ENCODE assay signal across 11 cellular contexts in the genomic region with DNA sequence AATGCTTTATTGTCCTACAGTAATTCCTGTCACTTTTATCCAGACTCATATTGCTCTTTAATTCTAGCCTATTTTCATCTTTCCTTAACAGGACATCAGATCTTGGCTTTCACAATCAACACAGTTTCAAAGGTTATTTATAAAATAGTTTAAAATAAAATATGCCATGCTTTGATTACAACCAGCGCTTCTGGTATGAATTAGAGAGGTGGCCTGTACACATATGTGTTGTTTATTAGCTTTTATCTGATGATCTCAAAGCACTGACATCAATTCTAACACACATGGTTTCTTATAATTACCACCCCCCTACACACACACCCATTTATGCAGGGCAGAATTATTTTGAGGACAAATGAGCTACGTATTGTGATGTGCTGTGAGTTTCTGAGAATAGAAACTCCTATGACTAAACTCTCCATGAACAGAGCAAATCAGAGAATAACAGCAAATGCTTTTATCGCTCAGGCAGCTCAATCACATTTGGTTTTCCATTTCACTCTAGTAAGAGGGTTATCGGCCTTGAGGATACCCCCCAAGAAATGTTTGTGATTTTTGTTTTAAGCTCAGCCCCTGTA. TPM values are rescaled to one million over a fixed set of nuclear protein-coding genes. Genes with fewer than 3 reads are reported as not detected.
DNase-seq lines count a peak whose midpoint lies in the region; ATAC-seq and FAIRE-seq lines count a peak whose summit lies in the region.
"Had no signal": no experiment of that assay in that cellular context is flagged by ENCODE, and none has a peak within 500 bp of the region (broad histone marks: within the 10 kb centered on the region; RNA-seq: fewer than 3 reads in every experiment).

No MANE protein-coding gene starts in this region.

- H3K4me1 Mint-ChIP-seq in T-cell: peaks cover 99 to 100% (median 99%) of the 10 kb centered on the region in 3 donors
- peaks cover 69 to 99% (median 96%) of the 10 kb centered on the region in 4 donors for H3K4me1 Mint-ChIP-seq in naive thymus-derived CD8-positive, alpha-beta T cell

- H3K36me3 Mint-ChIP-seq in T-cell: peaks cover 55% of the 10 kb centered on the region
- peaks cover 8 to 86% (median 14%) of the 10 kb centered on the region in 3 donors for H3K36me3 Mint-ChIP-seq in naive thymus-derived CD8-positive, alpha-beta T cell

- H3K27ac Mint-ChIP-seq in T-cell: peak overlapping the region; percentile 81 to 97
- peak overlapping the region; percentile 63 to 97 (median 88) for H3K27ac Mint-ChIP-seq in naive thymus-derived CD8-positive, alpha-beta T cell

- peak; percentile 82 for FAIRE-seq in G401.6 (lab: Jason Lieb, UNC)
- FAIRE-seq: endometrium had no signal

- CTCF ChIA-PET in T-cell (lab: Charles Lee): interaction anchor here (0.5 to 2.3 kb wide), 12 partner anchors 8 to 280 kb away, joined by 3 to 13 read pairs (median 4); partner anchors contain the start of genes CD247 (in 2 of the 2) and POU2F1 (in 1 of the 2)

- H3K9me3 Mint-ChIP-seq in T-cell: no peaks in the 10 kb centered on the region
- no peaks in the 10 kb centered on the region for H3K9me3 Mint-ChIP-seq in naive thymus-derived CD8-positive, alpha-beta T cell

- H3K4me3 Mint-ChIP-seq in T-cell: peak overlapping the region; percentile 60 to 98 (median 68)
- peak overlapping the region; percentile 40 to 78 (median 67) for H3K4me3 Mint-ChIP-seq in naive thymus-derived CD8-positive, alpha-beta T cell

- no peaks in the 10 kb centered on the region for H3K27me3 Mint-ChIP-seq in T-cell
- H3K27me3 Mint-ChIP-seq in naive thymus-derived CD8-positive, alpha-beta T cell: peaks cover 0 to 2% (median 0%) of the 10 kb centered on the region in 5 donors

- peak; percentile 28 to 53 (median 40) for ATAC-seq in T-cell (replicated peaks in 1 of 4)
- ATAC-seq in naive thymus-derived CD8-positive, alpha-beta T cell: peak in 1 of 2 donors; percentile 17
- ATAC-seq in GM18907 (IDR thresholded peaks at IDR 0.05; ENCODE audit: unreplicated experiment): no peak

- POLR2A ChIA-PET in T-cell (lab: Charles Lee): interaction anchor here (0.6 to 1.4 kb wide), 7 partner anchors 8 to 54 kb away, joined by 3 to 11 read pairs (median 4); partner anchors contain the start of gene CD247 (in 1 of the 2)
- POLR2A ChIA-PET in naive thymus-derived CD8-positive, alpha-beta T cell (lab: Charles Lee): interaction anchor here (0.7 to 4.8 kb wide), 7 partner anchors 10 to 107 kb away, joined by 4 to 42 read pairs (median 5); partner anchors contain the start of gene CD247

- DNase-seq in GM19240 (ENCODE audit: insufficient read length, low spot score): peak; percentile 22
- DNase-seq in T-cell: no peak
- no peak for DNase-seq in naive thymus-derived CD8-positive, alpha-beta T cell
- no peak for DNase-seq in NCI-H2227 treated with DMSO at 0.1 percent for 48 hours (lab: John Stamatoyannopoulos, UW)
- DNase-seq in mucosa of gallbladder (ENCODE audit: low spot score): no peak
- DNase-seq: KBM-7, NCI-H2107 had no signal

RNA-seq across cellular contexts. Expression of gene CD247, which starts 18.0 kb away (rescaled TPM):
- total RNA-seq in T-cell (100 to 1,000 TPM; 324 to 414 (median 385) TPM), mucosa of gallbladder (5.2 TPM)
- total RNA-seq in naive thymus-derived CD8-positive, alpha-beta T cell: 100 to 1,000 TPM; 300 to 308 TPM
- 100 to 1,000 TPM; 244 to 325 (median 310) TPM for polyA plus RNA-seq in naive thymus-derived CD8-positive, alpha-beta T cell
- total RNA-seq: glomerular endothelial cell had no signal

RNA-seq across cellular contexts. Expression of gene CREG1, which starts 53.2 kb away (rescaled TPM):
- total RNA-seq in T-cell: 10 to 100 TPM in 3 of 5 donors, 1 to 10 TPM in 2; 9.1 to 13.0 (median 10.9) TPM
- total RNA-seq in naive thymus-derived CD8-positive, alpha-beta T cell: 10 to 100 TPM; 13.8 to 15.5 TPM
- polyA plus RNA-seq in naive thymus-derived CD8-positive, alpha-beta T cell: 10 to 100 TPM; 14.6 to 26.8 (median 23.3) TPM
- 157 TPM for total RNA-seq in mucosa of gallbladder

Comparison
In these comparisons a context has a peak if more than half of its experiments do, and no peak if none do; other contexts are left out.
1. RNA of gene CD247, which starts 18.0 kb away (total RNA-seq): 324 to 414 TPM in T-cell and 300 to 308 TPM in naive thymus-derived CD8-positive, alpha-beta T cell; 5.2 TPM in mucosa of gallbladder (single experiment); every median in the first group is over 10 times any median in the second.